ENCODE assay signal across 1 cellular context in genomic region chr2:219176818-219177593, GRCh38.
TF ChIP-seq lines count a peak whose summit lies in the region.

Gene CNPPD1 (minus strand): TSS chr2:219176925. CDS start chr2:219176828, 97 bp downstream.

TF ChIP-seq in HepG2, 621 proteins besides CTCF, POLR2A, EP300 and RAD21 (continued from another document and continues in another):
- TF ChIP-seq, protein P1, sequence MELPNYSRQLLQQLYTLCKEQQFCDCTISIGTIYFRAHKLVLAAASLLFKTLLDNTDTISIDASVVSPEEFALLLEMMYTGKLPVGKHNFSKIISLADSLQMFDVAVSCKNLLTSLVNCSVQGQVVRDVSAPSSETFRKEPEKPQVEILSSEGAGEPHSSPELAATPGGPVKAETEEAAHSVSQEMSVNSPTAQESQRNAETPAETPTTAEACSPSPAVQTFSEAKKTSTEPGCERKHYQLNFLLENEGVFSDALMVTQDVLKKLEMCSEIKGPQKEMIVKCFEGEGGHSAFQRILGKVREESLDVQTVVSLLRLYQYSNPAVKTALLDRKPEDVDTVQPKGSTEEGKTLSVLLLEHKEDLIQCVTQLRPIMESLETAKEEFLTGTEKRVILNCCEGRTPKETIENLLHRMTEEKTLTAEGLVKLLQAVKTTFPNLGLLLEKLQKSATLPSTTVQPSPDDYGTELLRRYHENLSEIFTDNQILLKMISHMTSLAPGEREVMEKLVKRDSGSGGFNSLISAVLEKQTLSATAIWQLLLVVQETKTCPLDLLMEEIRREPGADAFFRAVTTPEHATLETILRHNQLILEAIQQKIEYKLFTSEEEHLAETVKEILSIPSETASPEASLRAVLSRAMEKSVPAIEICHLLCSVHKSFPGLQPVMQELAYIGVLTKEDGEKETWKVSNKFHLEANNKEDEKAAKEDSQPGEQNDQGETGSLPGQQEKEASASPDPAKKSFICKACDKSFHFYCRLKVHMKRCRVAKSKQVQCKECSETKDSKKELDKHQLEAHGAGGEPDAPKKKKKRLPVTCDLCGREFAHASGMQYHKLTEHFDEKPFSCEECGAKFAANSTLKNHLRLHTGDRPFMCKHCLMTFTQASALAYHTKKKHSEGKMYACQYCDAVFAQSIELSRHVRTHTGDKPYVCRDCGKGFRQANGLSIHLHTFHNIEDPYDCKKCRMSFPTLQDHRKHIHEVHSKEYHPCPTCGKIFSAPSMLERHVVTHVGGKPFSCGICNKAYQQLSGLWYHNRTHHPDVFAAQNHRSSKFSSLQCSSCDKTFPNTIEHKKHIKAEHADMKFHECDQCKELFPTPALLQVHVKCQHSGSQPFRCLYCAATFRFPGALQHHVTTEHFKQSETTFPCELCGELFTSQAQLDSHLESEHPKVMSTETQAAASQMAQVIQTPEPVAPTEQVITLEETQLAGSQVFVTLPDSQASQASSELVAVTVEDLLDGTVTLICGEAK (IDR thresholded peaks at IDR 0.05) = no peak
- TF ChIP-seq, protein P1 (CRISPR knock-in tag; IDR thresholded peaks at IDR 0.05) = peak; percentile 95
- TF ChIP-seq ZSCAN25 (CRISPR knock-in tag; IDR thresholded peaks at IDR 0.05) = peak; percentile 83
- TF ChIP-seq MLXIP (CRISPR knock-in tag; IDR thresholded peaks at IDR 0.05; ENCODE audit: borderline replicate concordance) = peak; percentile 90; the same call in 1 of the 2 replicates
- peak; percentile 95; the same call in 1 of the 2 replicates for TF ChIP-seq ZNF841 (CRISPR knock-in tag; IDR thresholded peaks at IDR 0.05; ENCODE audit: borderline replicate concordance)
- no peak for TF ChIP-seq SSRP1 (CRISPR knock-in tag; IDR thresholded peaks at IDR 0.05)
- peak; percentile 98 for TF ChIP-seq ZC3H13 (CRISPR knock-in tag; IDR thresholded peaks at IDR 0.05)
- peak; percentile 99 for TF ChIP-seq ZNF589 (CRISPR knock-in tag; conservative IDR thresholded peaks at IDR 0.05)
- TF ChIP-seq SPEN (CRISPR knock-in tag; IDR thresholded peaks at IDR 0.05; ENCODE audit: low read depth) = peak; percentile 97
- TF ChIP-seq, protein P2, sequence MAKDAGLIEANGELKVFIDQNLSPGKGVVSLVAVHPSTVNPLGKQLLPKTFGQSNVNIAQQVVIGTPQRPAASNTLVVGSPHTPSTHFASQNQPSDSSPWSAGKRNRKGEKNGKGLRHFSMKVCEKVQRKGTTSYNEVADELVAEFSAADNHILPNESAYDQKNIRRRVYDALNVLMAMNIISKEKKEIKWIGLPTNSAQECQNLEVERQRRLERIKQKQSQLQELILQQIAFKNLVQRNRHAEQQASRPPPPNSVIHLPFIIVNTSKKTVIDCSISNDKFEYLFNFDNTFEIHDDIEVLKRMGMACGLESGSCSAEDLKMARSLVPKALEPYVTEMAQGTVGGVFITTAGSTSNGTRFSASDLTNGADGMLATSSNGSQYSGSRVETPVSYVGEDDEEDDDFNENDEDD (CRISPR knock-in tag; IDR thresholded peaks at IDR 0.05; ENCODE audit: borderline replicate concordance) = peak; percentile 99
- peak; percentile 93 for TF ChIP-seq NFAT5 (CRISPR knock-in tag; IDR thresholded peaks at IDR 0.05)
- no peak for TF ChIP-seq KLF9 (CRISPR knock-in tag; IDR thresholded peaks at IDR 0.05; ENCODE audit: low read depth)
- TF ChIP-seq JUNB (CRISPR knock-in tag; IDR thresholded peaks at IDR 0.05; ENCODE audit: borderline replicate concordance) = peak; percentile 74; the same call in 1 of the 2 replicates
- peak; percentile 84; the same call in 1 of the 2 replicates for TF ChIP-seq ZBTB7B (CRISPR knock-in tag; IDR thresholded peaks at IDR 0.05)
- peak; percentile 82 for TF ChIP-seq TBX3 (IDR thresholded peaks at IDR 0.05; ENCODE audit: borderline replicate concordance)
- TF ChIP-seq ZNF567 (CRISPR knock-in tag; IDR thresholded peaks at IDR 0.05; ENCODE audit: borderline replicate concordance) = peak; percentile 95
- TF ChIP-seq HDAC1 (CRISPR knock-in tag; IDR thresholded peaks at IDR 0.05) = peak; percentile 94
- peak; percentile 94 for TF ChIP-seq NR1H2 (CRISPR knock-in tag; IDR thresholded peaks at IDR 0.05; ENCODE audit: borderline replicate concordance, low read depth)
- TF ChIP-seq, protein P3, sequence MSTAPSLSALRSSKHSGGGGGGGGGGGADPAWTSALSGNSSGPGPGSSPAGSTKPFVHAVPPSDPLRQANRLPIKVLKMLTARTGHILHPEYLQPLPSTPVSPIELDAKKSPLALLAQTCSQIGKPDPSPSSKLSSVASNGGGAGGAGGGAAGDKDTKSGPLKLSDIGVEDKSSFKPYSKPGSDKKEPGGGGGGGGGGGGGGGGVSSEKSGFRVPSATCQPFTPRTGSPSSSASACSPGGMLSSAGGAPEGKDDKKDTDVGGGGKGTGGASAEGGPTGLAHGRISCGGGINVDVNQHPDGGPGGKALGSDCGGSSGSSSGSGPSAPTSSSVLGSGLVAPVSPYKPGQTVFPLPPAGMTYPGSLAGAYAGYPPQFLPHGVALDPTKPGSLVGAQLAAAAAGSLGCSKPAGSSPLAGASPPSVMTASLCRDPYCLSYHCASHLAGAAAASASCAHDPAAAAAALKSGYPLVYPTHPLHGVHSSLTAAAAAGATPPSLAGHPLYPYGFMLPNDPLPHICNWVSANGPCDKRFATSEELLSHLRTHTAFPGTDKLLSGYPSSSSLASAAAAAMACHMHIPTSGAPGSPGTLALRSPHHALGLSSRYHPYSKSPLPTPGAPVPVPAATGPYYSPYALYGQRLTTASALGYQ (CRISPR knock-in tag; IDR thresholded peaks at IDR 0.05) = peak; percentile 92; the same call in 1 of the 2 replicates
- TF ChIP-seq ZNF296 (CRISPR knock-in tag; conservative IDR thresholded peaks at IDR 0.05) = 0 out of 2 replicates have a peak, but pooled peaks have one; percentile 71
- TF ChIP-seq BCL6 (CRISPR knock-in tag; IDR thresholded peaks at IDR 0.05) = peak; percentile 64
- peak; percentile 88; the same call in 1 of the 2 replicates for TF ChIP-seq ZC3H4 (CRISPR knock-in tag; IDR thresholded peaks at IDR 0.05; ENCODE audit: borderline replicate concordance)
- TF ChIP-seq, protein P4, sequence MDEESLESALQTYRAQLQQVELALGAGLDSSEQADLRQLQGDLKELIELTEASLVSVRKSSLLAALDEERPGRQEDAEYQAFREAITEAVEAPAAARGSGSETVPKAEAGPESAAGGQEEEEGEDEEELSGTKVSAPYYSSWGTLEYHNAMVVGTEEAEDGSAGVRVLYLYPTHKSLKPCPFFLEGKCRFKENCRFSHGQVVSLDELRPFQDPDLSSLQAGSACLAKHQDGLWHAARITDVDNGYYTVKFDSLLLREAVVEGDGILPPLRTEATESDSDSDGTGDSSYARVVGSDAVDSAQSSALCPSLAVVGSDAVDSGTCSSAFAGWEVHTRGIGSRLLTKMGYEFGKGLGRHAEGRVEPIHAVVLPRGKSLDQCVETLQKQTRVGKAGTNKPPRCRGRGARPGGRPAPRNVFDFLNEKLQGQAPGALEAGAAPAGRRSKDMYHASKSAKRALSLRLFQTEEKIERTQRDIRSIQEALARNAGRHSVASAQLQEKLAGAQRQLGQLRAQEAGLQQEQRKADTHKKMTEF (CRISPR knock-in tag; IDR thresholded peaks at IDR 0.05) = peak; percentile 89
- TF ChIP-seq AHR (CRISPR knock-in tag; IDR thresholded peaks at IDR 0.05) = peak; percentile 57
- TF ChIP-seq, protein P5, sequence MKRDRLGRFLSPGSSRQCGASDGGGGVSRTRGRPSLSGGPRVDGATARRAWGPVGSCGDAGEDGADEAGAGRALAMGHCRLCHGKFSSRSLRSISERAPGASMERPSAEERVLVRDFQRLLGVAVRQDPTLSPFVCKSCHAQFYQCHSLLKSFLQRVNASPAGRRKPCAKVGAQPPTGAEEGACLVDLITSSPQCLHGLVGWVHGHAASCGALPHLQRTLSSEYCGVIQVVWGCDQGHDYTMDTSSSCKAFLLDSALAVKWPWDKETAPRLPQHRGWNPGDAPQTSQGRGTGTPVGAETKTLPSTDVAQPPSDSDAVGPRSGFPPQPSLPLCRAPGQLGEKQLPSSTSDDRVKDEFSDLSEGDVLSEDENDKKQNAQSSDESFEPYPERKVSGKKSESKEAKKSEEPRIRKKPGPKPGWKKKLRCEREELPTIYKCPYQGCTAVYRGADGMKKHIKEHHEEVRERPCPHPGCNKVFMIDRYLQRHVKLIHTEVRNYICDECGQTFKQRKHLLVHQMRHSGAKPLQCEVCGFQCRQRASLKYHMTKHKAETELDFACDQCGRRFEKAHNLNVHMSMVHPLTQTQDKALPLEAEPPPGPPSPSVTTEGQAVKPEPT (CRISPR knock-in tag; IDR thresholded peaks at IDR 0.05; ENCODE audit: low read depth) = peak; percentile 93; the same call in 1 of the 2 replicates
- peak; percentile 96 for TF ChIP-seq ISX (CRISPR knock-in tag; conservative IDR thresholded peaks at IDR 0.05)
- peak; percentile 96 for TF ChIP-seq ZFY (CRISPR knock-in tag; IDR thresholded peaks at IDR 0.05)
- peak; percentile 60; the same call in 1 of the 2 replicates for TF ChIP-seq BHLHE40 (IDR thresholded peaks at IDR 0.05; ENCODE audit: low read length)
- peak; percentile 97 for TF ChIP-seq REPIN1 (CRISPR knock-in tag; IDR thresholded peaks at IDR 0.05; ENCODE audit: borderline replicate concordance, low read depth)
